Comparison of ENCODE assay signal across 9 cellular contexts in the genomic region with DNA sequence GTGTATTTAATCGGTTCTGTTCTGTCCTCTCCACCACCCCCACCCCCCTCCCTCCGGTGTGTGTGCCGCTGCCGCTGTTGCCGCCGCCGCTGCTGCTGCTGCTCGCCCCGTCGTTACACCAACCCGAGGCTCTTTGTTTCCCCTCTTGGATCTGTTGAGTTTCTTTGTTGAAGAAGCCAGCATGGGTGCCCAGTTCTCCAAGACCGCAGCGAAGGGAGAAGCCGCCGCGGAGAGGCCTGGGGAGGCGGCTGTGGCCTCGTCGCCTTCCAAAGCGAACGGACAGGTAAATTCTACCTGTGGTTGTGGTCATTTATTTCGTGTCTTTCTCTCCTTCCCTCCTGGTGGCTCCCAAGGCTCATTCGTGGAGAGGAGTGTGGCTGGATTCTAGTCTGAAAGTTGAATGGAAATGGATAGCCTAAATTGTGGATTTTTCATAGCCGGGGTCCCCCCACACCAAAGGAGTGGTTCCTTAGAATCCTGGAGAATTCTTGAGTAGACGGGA. TPM values are rescaled to one million over a fixed set of nuclear protein-coding genes. Genes with fewer than 3 reads are reported as not detected.
DNase-seq lines count a peak whose midpoint lies in the region; ATAC-seq, FAIRE-seq and TF ChIP-seq lines count a peak whose summit lies in the region.
"Had no signal": no experiment of that assay in that cellular context is flagged by ENCODE, and none has a peak within 500 bp of the region (broad histone marks: within the 10 kb centered on the region; RNA-seq: fewer than 3 reads in every experiment).

No MANE protein-coding gene starts in this region.

- no TSS peak for BruUV-seq in K562 (replicated peaks; lab: Mats Ljungman, UMichigan)

- no peaks in the 10 kb centered on the region for H4K20me1 ChIP-seq in K562 (replicated peaks; ENCODE audit: control insufficient read depth, insufficient read depth, low read length)

- POLR2A ChIA-PET in K562 (lab: Yijun Ruan, JAX): no interaction called here

- peaks cover 45% of the 10 kb centered on the region for H3K27me3 ChIP-seq in CD4-positive, CD25-positive, alpha-beta regulatory T cell (ENCODE audit: control insufficient read depth, insufficient read depth, low read length)
- H3K27me3 ChIP-seq in K562 (ENCODE audit: control insufficient read depth in 2 of 2, insufficient read depth in 2 of 2, low read length in 2 of 2) (peaks cover 0 to 15% of the 10 kb centered on the region in 2 experiments; a peak in 2 of 5 replicates), thoracic aorta (replicated peaks; ENCODE audit: insufficient read depth) (no peaks in the 10 kb centered on the region)

- intact Hi-C loops in K562 (cut with micrococcal nuclease): loop anchor here (1.0 to 5.0 kb wide), 5 partner anchors 50 to 1675 kb away; no protein-coding TSS in a partner anchor

- no peaks in the 10 kb centered on the region for H3K36me3 Mint-ChIP-seq in CD4-positive, CD25-positive, alpha-beta regulatory T cell

- no peak for FAIRE-seq in K562 (lab: Jason Lieb, UNC)

- H3K27ac Mint-ChIP-seq in CD4-positive, CD25-positive, alpha-beta regulatory T cell: peak overlapping the region in 2 of 3 donors; percentile 31 to 74
- H3K27ac Mint-ChIP-seq: naive B cell had no signal

- peak overlapping the region; percentile 57 for H2AFZ ChIP-seq in K562 (ENCODE audit: low read depth, low read length)

- TF ChIP-seq CTCF in K562 (IDR thresholded peaks at IDR 0.05 in 2 of 3, conservative IDR thresholded peaks at IDR 0.05 in 1 of 3; ENCODE audit: insufficient read depth in 2 of 3, low read depth in 1 of 3, low read length in 3 of 3): no peak
- no peak for TF ChIP-seq CTCF in thoracic aorta (IDR thresholded peaks at IDR 0.05)

- ATAC-seq in CD4-positive, CD25-positive, alpha-beta regulatory T cell (ENCODE audit: low read depth in 2 of 2): no peak
- ATAC-seq in K562: no peak
- no peak for ATAC-seq in thoracic aorta (ENCODE audit: insufficient number of reproducible peaks, low FRiP score, low read depth)
- ATAC-seq in GM19467 (IDR thresholded peaks at IDR 0.05; ENCODE audit: unreplicated experiment): no peak
- ATAC-seq in GM19351 (IDR thresholded peaks at IDR 0.05; ENCODE audit: unreplicated experiment): no peak

- H3K4me3 Mint-ChIP-seq in CD4-positive, CD25-positive, alpha-beta regulatory T cell: peak overlapping the region in 1 of 4 donors; percentile 92
- H3K4me3 Mint-ChIP-seq: naive B cell had no signal

- H3K4me1 Mint-ChIP-seq in CD4-positive, CD25-positive, alpha-beta regulatory T cell: peaks cover 5 to 11% (median 9%) of the 10 kb centered on the region in 4 donors

- no peak overlapping the region for H3K27ac ChIP-seq in CD4-positive, CD25-positive, alpha-beta regulatory T cell (ENCODE audit: insufficient read depth, low read length, poor library complexity, severe bottlenecking)
- H3K27ac ChIP-seq in K562 (ENCODE audit: extremely low read depth, low read depth, low read length): no peak overlapping the region
- peak overlapping the region; percentile 78 to 93 for H3K27ac ChIP-seq in thoracic aorta

- H3K36me3 ChIP-seq in CD4-positive, CD25-positive, alpha-beta regulatory T cell (ENCODE audit: control insufficient read depth, insufficient read depth, low read length): no peaks in the 10 kb centered on the region
- H3K36me3 ChIP-seq in K562 (ENCODE audit: control insufficient read depth, insufficient read depth, low read length) (no peaks in the 10 kb centered on the region), thoracic aorta (no peaks in the 10 kb centered on the region)

- peaks cover 47% of the 10 kb centered on the region for H3K4me1 ChIP-seq in CD4-positive, CD25-positive, alpha-beta regulatory T cell (ENCODE audit: control insufficient read depth, insufficient read depth, low read length, poor library complexity, severe bottlenecking)
- H3K4me1 ChIP-seq in K562 (replicated peaks in 1 of 2; ENCODE audit: control insufficient read depth in 2 of 2, insufficient read depth in 2 of 2, low read length in 2 of 2) (peaks cover 6 to 25% of the 10 kb centered on the region in 2 experiments), thoracic aorta (ENCODE audit: control insufficient read depth in 1 of 2, low read depth in 2 of 2) (peaks cover 8 to 9% of the 10 kb centered on the region in 2 donors)

- in situ Hi-C loops in K562 (cut with MboI) (no loop called here), ACHN (cut with HindIII; ENCODE audit: low pct_ligation_motif_present, low pct_unique_long_range_greater_than_20kb, low sequenced_read_pairs) (no loop called here)

- no peaks in the 10 kb centered on the region for H3K9me1 ChIP-seq in K562 (ENCODE audit: control insufficient read depth, insufficient read depth, low read length)

- peak overlapping the region in 1 of 2 experiments; percentile 65; a peak in 1 of 4 replicates for H3K9ac ChIP-seq in K562 (ENCODE audit: insufficient read depth in 1 of 2, low read depth in 2 of 2, low read length in 2 of 2)

- H3K9me3 ChIP-seq in CD4-positive, CD25-positive, alpha-beta regulatory T cell (ENCODE audit: control insufficient read depth in 2 of 2, low read length in 2 of 2): peaks cover 6 to 23% of the 10 kb centered on the region in 2 experiments
- H3K9me3 ChIP-seq in K562 (replicated peaks; ENCODE audit: control insufficient read depth, insufficient read depth, low read depth, low read length) (no peaks in the 10 kb centered on the region), thoracic aorta (no peaks in the 10 kb centered on the region)

- peak overlapping the region; percentile 41 for H3K4me2 ChIP-seq in K562 (ENCODE audit: insufficient read depth, low read length)

- TF ChIP-seq POLR2A in K562 (conservative IDR thresholded peaks at IDR 0.05): no peak

- no peaks in the 10 kb centered on the region for H3K79me2 ChIP-seq in K562 (ENCODE audit: control insufficient read depth, insufficient read depth, low read length)

- TF ChIP-seq RAD21 in K562 (CRISPR knock-in tag; conservative IDR thresholded peaks at IDR 0.05 in 1 of 2, IDR thresholded peaks at IDR 0.05 in 1 of 2): no peak

- 16% methylated on average over 24 of the region's 25 CpGs for WGBS in K562 (ENCODE audit: insufficient coverage, low coverage, missing lambda C conversion rate)

- CTCF ChIA-PET in K562 (lab: Yijun Ruan, JAX; ENCODE audit: low intra/inter-chr PET ratio): no interaction called here

- peaks cover 41% of the 10 kb centered on the region for H3K27me3 Mint-ChIP-seq in CD4-positive, CD25-positive, alpha-beta regulatory T cell

- peaks cover 0 to 12% (median 1%) of the 10 kb centered on the region in 7 donors for H3K9me3 Mint-ChIP-seq in CD4-positive, CD25-positive, alpha-beta regulatory T cell

- TF ChIP-seq EP300 in K562 (IDR thresholded peaks at IDR 0.05; ENCODE audit: low read length): no peak

- H3K4me3 ChIP-seq in CD4-positive, CD25-positive, alpha-beta regulatory T cell (ENCODE audit: low read depth, low read length): peak overlapping the region; percentile 68
- H3K4me3 ChIP-seq in K562: peak overlapping the region; percentile 42; the same call in 1 of the 2 replicates
- H3K4me3 ChIP-seq in thoracic aorta: peak overlapping the region; percentile 96

- DNase-seq in CD4-positive, CD25-positive, alpha-beta regulatory T cell: peak in 1 of 3 donors; percentile 11
- DNase-seq in HT-29 (ENCODE audit: low spot score) (peak; percentile 58), K562 (ENCODE audit: extremely low read depth in 1 of 4, low spot score in 3 of 4) (peak in 2 of 4 experiments; percentile 8 to 10), islet precursor cell (peak; percentile 56), thoracic aorta (ENCODE audit: low spot score) (no peak), ACHN (no peak)

RNA-seq across cellular contexts. Expression of gene MARCKS, which starts 0.5 kb away (rescaled TPM):
- not detected for total RNA-seq in CD4-positive, CD25-positive, alpha-beta regulatory T cell
- polyA plus RNA-seq in CD4-positive, CD25-positive, alpha-beta regulatory T cell: under 1 TPM in 2 of 4 donors, not detected in 2; 0.03 to 0.07 TPM
- total RNA-seq in HT-29 (2014; rRNA removed; shearing (Covaris generic)): 49.6 and 53.1 TPM in 2 replicates
- total RNA-seq in K562 (2011; cell fraction: chromatin; rRNA removed; ENCODE audit: low replicate concordance): 0.09 TPM in 1 of 2 replicates, not detected in the other
- under 0.01 TPM in 1 of 2 replicates, not detected in the other for total RNA-seq in K562 (2011; cell fraction: nucleolus; rRNA removed)
- 0.15 and 0.23 TPM in 2 replicates for total RNA-seq in K562 (2011; cell fraction: nucleoplasm; rRNA removed)
- 1.9 and 2.5 TPM in 2 replicates for total RNA-seq in K562 (2014; rRNA removed)
- 0.98 and 1.2 TPM in 2 replicates for total RNA-seq in K562 (2014; rRNA removed; fragmentation: Illumina TruSeq; extraction: Trizol)
- total RNA-seq in K562 (2015; rRNA removed; fragmentation: Illumina TruSeq; extraction: Trizol): 0.68 and 0.69 TPM in 2 replicates
- total RNA-seq in K562 (2021): 2.7 and 2.9 TPM in 2 replicates
- 0.09 and 0.15 TPM in 2 replicates for polyA plus RNA-seq in K562 (2011; rRNA removed)
- 0.06 and 0.07 TPM in 2 replicates for polyA plus RNA-seq in K562 (2011; cell fraction: cytosol; rRNA removed)
- 0.06 and 0.07 TPM in 2 replicates for polyA plus RNA-seq in K562 (2011; cell fraction: nucleus; rRNA removed)
- polyA plus RNA-seq in K562 (2012): 1.4 and 6.3 TPM in 2 replicates
- polyA plus RNA-seq in K562 (2014; fragmentation: Illumina TruSeq; extraction: Trizol): 0.89 and 0.91 TPM in 2 replicates
- 1 to 10 TPM; 1.0 to 1.9 TPM for polyA plus RNA-seq in K562 (2014; fragmentation: Nextera tagmentation; extraction: Ambion mirVana)
- 1.1 and 1.7 TPM in 2 replicates for polyA plus RNA-seq in K562 (2014; rRNA removed)
- 0.03 and 0.07 TPM in 2 replicates for polyA minus RNA-seq in K562 (2011; rRNA and poly(A)+ RNA removed)
- not detected in 2 replicates for polyA minus RNA-seq in K562 (2011; cell fraction: cytosol; rRNA and poly(A)+ RNA removed)
- polyA minus RNA-seq in K562 (2011; cell fraction: nucleus; rRNA and poly(A)+ RNA removed): 0.11 TPM in 1 of 2 replicates, not detected in the other
- total RNA-seq in thoracic aorta: 10 to 100 TPM; 34.3 TPM

Comparison
In these comparisons a context has a peak if more than half of its experiments do, and no peak if none do; other contexts are left out.
1. DNase-seq: peak in HT-29 (single experiment) and islet precursor cell (single experiment); none in thoracic aorta (single experiment) and ACHN (single experiment).
2. H3K27ac ChIP-seq: peak in thoracic aorta (2 of 2); none in CD4-positive, CD25-positive, alpha-beta regulatory T cell (single experiment) and K562 (single experiment).
3. H3K4me3 ChIP-seq: peak in every context shown above with its lines; median percentile 96 in thoracic aorta; 68 in CD4-positive, CD25-positive, alpha-beta regulatory T cell; 42 in K562.
4. RNA of gene MARCKS, which starts 0.5 kb away (total RNA-seq): 49.6 to 53.1 TPM in HT-29 and 34.3 TPM in thoracic aorta; under 0.01 to 2.9 TPM in K562 and not detected in CD4-positive, CD25-positive, alpha-beta regulatory T cell (single experiment); every median in the first group is over 4 times any median in the second.